28 cellular contexts compared by ENCODE assay signal in the genomic region with DNA sequence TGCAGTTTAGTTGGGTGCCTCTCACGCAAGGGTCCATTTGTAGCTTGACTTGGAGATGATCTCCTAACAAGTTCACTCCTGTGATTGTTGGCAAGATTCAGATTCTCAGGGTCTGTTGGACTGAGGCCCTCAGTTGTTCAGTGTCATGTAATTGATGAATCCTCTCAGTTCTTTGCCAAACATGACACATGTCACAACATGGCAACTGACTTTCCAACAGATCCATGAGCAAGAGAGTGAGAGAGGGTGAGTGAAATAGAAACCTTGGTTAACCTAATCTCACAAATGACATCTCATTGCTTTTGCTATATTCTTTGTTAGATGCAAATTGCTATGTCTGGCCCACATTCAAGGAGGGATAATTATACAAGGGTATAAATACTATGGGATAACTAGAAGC.
"Had no signal": no experiment of that assay in that cellular context is flagged by ENCODE, and none has a peak within 500 bp of the region (broad histone marks: within the 10 kb centered on the region; RNA-seq: fewer than 3 reads in every experiment).

No MANE protein-coding gene starts in this region.

- DNase-seq: naive thymus-derived CD8-positive, alpha-beta T cell; nephron progenitor cell; nucleus accumbens; pancreas; retina; right lobe of liver; sigmoid colon; small intestine; stimulated activated CD4-positive, alpha-beta T cell treated with anti-CD3 and anti-CD28 coated beads, Interleukin-15, amount 100 ng/mL, for 24 hours; stimulated activated CD4-positive, alpha-beta T cell treated with anti-CD3 and anti-CD28 coated beads, Interleukin-2, amount 100 ng/mL, for 24 hours; stimulated activated CD4-positive, alpha-beta T cell treated with anti-CD3 and anti-CD28 coated beads, Interleukin-2, amount 100 ng/mL, for 48 hours; stimulated activated CD4-positive, alpha-beta T cell treated with anti-CD3 and anti-CD28 coated beads, Interleukin-4, amount 100 ng/mL, for 24 hours; stimulated activated naive B cell treated with anti-CD40 and anti-IgM and Interleukin-4, amounts not matched to agents 10 μg/mL and 1 μg/mL and 100 μg/mL, for 72 hours; stimulated activated naive CD4-positive, alpha-beta T cell treated with Interleukin-2 at 50 U/mL for 16 hours; stomach; thyroid gland; trophoblast cell; upper lobe of left lung had no signal

- H3K27me3 ChIP-seq: neural progenitor cell, neutrophil, pancreas, right atrium auricular region, right lobe of liver, sigmoid colon, stomach, thyroid gland, tibial nerve, upper lobe of left lung, vagina had no signal

- FAIRE-seq: urothelium cell line had no signal

- H3K4me1 ChIP-seq: neural progenitor cell, pancreas, prostate gland, right atrium auricular region, right lobe of liver, sigmoid colon, stomach, thyroid gland, tibial nerve, upper lobe of left lung, vagina had no signal

- H3K27ac ChIP-seq: neural progenitor cell, neutrophil, pancreas, prostate gland, right atrium auricular region, right lobe of liver, sigmoid colon, stomach, thoracic aorta, thyroid gland, tibial nerve, upper lobe of left lung, vagina had no signal

- H3K4me3 ChIP-seq: neural progenitor cell, pancreas, prostate gland, right atrium auricular region, right lobe of liver, sigmoid colon, stomach, thoracic aorta, thyroid gland, tibial nerve, upper lobe of left lung, vagina had no signal

- H2AFZ ChIP-seq: neural progenitor cell had no signal

- H3K36me3 ChIP-seq: neural progenitor cell, neutrophil, pancreas, prostate gland, right atrium auricular region, right lobe of liver, sigmoid colon, stomach, thoracic aorta, thyroid gland, tibial nerve, upper lobe of left lung, vagina had no signal

- H3K9ac ChIP-seq: neural progenitor cell had no signal

- H3K9me3 ChIP-seq: neutrophil, pancreas, prostate gland, right atrium auricular region, right lobe of liver, sigmoid colon, stomach, thoracic aorta, thyroid gland, tibial nerve, upper lobe of left lung, vagina had no signal

- H3K4me2 ChIP-seq: neural progenitor cell had no signal

- ATAC-seq: naive thymus-derived CD8-positive, alpha-beta T cell; natural killer cell treated with Interleukin-12 subunit alpha and Interleukin-12 subunit beta and Interleukin-15 and Interleukin-18, amount 100 ng/mL, for 72 hours; pancreas; right lobe of liver; stimulated activated effector memory CD8-positive, alpha-beta T cell treated with anti-CD3 and anti-CD28 coated beads, Interleukin-12 subunit alpha, Interleukin-12 subunit beta, amount 100 ng/mL, for 72 hours; stimulated activated naive B cell treated with anti-CD40 and anti-IgM and Interleukin-4, amounts not matched to agents 10 μg/mL and 1 μg/mL and 100 μg/mL, for 72 hours had no signal
